1 cellular context compared by ENCODE assay signal in genomic region chr4:102344520-102344954, GRCh38.
TF ChIP-seq lines count a peak whose summit lies in the region.

No MANE protein-coding gene starts in this region.

TF ChIP-seq in GM23338, 12 proteins besides CTCF, POLR2A, EP300 and RAD21 (continued from another document):
- TF ChIP-seq ZNF114 (CRISPR knock-in tag; IDR thresholded peaks at IDR 0.05) (no peak), CREB1 (CRISPR knock-in tag; IDR thresholded peaks at IDR 0.05; ENCODE audit: low read depth) (no peak), POLR2AphosphoS5 (IDR thresholded peaks at IDR 0.05; ENCODE audit: low read depth) (no peak), EZH2 (IDR thresholded peaks at IDR 0.05; ENCODE audit: low read depth, unreplicated experiment) (no peak), ZNF331 (CRISPR knock-in tag; IDR thresholded peaks at IDR 0.05; ENCODE audit: low read depth) (no peak)
